ENCODE assay signal across 1 cellular context in genomic region chr10:17651891-17652290, GRCh38.
TF ChIP-seq lines count a peak whose summit lies in the region.

No MANE protein-coding gene starts in this region.

TF ChIP-seq in SK-N-SH, 30 proteins besides CTCF, POLR2A, EP300 and RAD21 (continued from another document):
- TF ChIP-seq USF2 (IDR thresholded peaks at IDR 0.05; ENCODE audit: borderline replicate concordance, low read depth, low read length) (no peak), FOSL2 (IDR thresholded peaks at IDR 0.05; ENCODE audit: borderline replicate concordance, low read depth) (no peak)
TF ChIP-seq in SK-N-SH: peak in this region for 0.
